ENCODE assay signal across 20 cellular contexts in the genomic region with DNA sequence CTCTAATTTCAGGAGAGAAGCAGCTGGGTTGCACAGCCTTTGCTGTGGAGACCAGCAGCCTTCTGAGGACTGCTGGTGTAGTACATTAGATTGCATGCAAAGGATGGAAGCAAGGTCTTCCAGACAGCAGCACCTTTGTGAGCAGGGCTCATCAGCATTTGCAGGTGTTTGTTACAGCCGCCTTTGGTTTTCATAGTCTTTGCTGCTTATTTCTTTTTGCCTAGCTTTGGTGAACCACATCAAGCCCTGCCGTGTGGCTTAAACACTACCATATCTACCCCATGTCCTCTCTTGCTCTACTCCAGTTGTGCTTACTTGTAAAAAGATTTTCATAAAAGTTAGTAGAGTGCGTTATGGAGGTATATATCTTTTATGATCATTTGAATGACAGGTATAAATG. TPM values are rescaled to one million over a fixed set of nuclear protein-coding genes. Genes with fewer than 3 reads are reported as not detected.
DNase-seq lines count a peak whose midpoint lies in the region; ATAC-seq lines count a peak whose summit lies in the region.
"Had no signal": no experiment of that assay in that cellular context is flagged by ENCODE, and none has a peak within 500 bp of the region (broad histone marks: within the 10 kb centered on the region; RNA-seq: fewer than 3 reads in every experiment).

No MANE protein-coding gene starts in this region.

- DNase-seq in NCI-H2227 (lab: John Stamatoyannopoulos, UW; ENCODE audit: unreplicated experiment): peak; percentile 5
- no peak for DNase-seq in NCI-H2227 treated with DMSO at 0.1 percent for 48 hours (lab: John Stamatoyannopoulos, UW)
- no peak for DNase-seq in activated naive CD4-positive, alpha-beta T cell treated with anti-CD3 and anti-CD28 coated beads, Interleukin-2, amount 10 ng/mL, durations not matched to agents 7 days and 5 days
- DNase-seq in activated naive CD4-positive, alpha-beta T cell treated with anti-CD3 and anti-CD28 coated beads, Interleukin-2, amount 50 U/mL, for 16 hours: no peak
- DNase-seq in naive thymus-derived CD8-positive, alpha-beta T cell: peak in 3 of 10 donors; percentile 4 to 33 (median 26)
- DNase-seq in right cardiac atrium: no peak
- DNase-seq: CD4-positive, CD25-positive, alpha-beta regulatory T cell; CD8-positive, alpha-beta memory T cell; DMS 273 treated with DMSO at 0.1 percent for 48 hours; DMS79; EL; GDM1; H9 had no signal

- peaks cover 49% of the 10 kb centered on the region for H3K36me3 Mint-ChIP-seq in activated naive CD4-positive, alpha-beta T cell treated with anti-CD3 and anti-CD28 coated beads, Interleukin-2, amount 10 ng/mL, durations not matched to agents 7 days and 5 days
- H3K36me3 Mint-ChIP-seq in naive thymus-derived CD8-positive, alpha-beta T cell: peaks cover 0 to 84% (median 16%) of the 10 kb centered on the region in 3 donors

- ATAC-seq in naive thymus-derived CD8-positive, alpha-beta T cell: peak; percentile 30 to 57
- ATAC-seq in right cardiac atrium: no peak
- ATAC-seq: GM12878, GM23338, HCT116 had no signal

- WGBS in right cardiac atrium: 97% methylated on average over 3 of the region's 3 CpGs

- H3K9me3 Mint-ChIP-seq in activated naive CD4-positive, alpha-beta T cell treated with anti-CD3 and anti-CD28 coated beads, Interleukin-2, amount 10 ng/mL, durations not matched to agents 7 days and 5 days: no peaks in the 10 kb centered on the region
- H3K9me3 Mint-ChIP-seq in naive thymus-derived CD8-positive, alpha-beta T cell: no peaks in the 10 kb centered on the region
- H3K9me3 Mint-ChIP-seq: CD8-positive, alpha-beta memory T cell; GM23338 had no signal

- H3K9me3 ChIP-seq in right cardiac atrium (ENCODE audit: control insufficient read depth, low read length): no peaks in the 10 kb centered on the region
- H3K9me3 ChIP-seq: BLaER1 had no signal

- intact Hi-C loops in right cardiac atrium (cut with DNase I): no loop called here

- H3K4me3 ChIP-seq in right cardiac atrium (ENCODE audit: low read length): no peak overlapping the region
- H3K4me3 ChIP-seq: BLaER1, GM12878, GM23338 had no signal

- POLR2A ChIA-PET in naive thymus-derived CD8-positive, alpha-beta T cell (lab: Charles Lee): interaction anchor here (0.6 to 1.2 kb wide), 2 partner anchors 63 to 68 kb away, joined by 3 to 8 read pairs; no protein-coding TSS in a partner anchor

- H3K27me3 Mint-ChIP-seq in activated naive CD4-positive, alpha-beta T cell treated with anti-CD3 and anti-CD28 coated beads, Interleukin-2, amount 10 ng/mL, durations not matched to agents 7 days and 5 days: no peaks in the 10 kb centered on the region
- no peaks in the 10 kb centered on the region for H3K27me3 Mint-ChIP-seq in naive thymus-derived CD8-positive, alpha-beta T cell
- H3K27me3 Mint-ChIP-seq: B cell; CD4-positive, CD25-positive, alpha-beta regulatory T cell had no signal

- no peak overlapping the region for H3K4me3 Mint-ChIP-seq in activated naive CD4-positive, alpha-beta T cell treated with anti-CD3 and anti-CD28 coated beads, Interleukin-2, amount 10 ng/mL, durations not matched to agents 7 days and 5 days
- H3K4me3 Mint-ChIP-seq in naive thymus-derived CD8-positive, alpha-beta T cell: peak overlapping the region in 6 of 10 donors; percentile 19 to 54 (median 34)
- H3K4me3 Mint-ChIP-seq: B cell; CD4-positive, CD25-positive, alpha-beta regulatory T cell; GM23338; H9 had no signal

- H3K4me1 Mint-ChIP-seq in activated naive CD4-positive, alpha-beta T cell treated with anti-CD3 and anti-CD28 coated beads, Interleukin-2, amount 10 ng/mL, durations not matched to agents 7 days and 5 days: peaks cover 17% of the 10 kb centered on the region
- peaks cover 9 to 36% (median 32%) of the 10 kb centered on the region in 4 donors for H3K4me1 Mint-ChIP-seq in naive thymus-derived CD8-positive, alpha-beta T cell
- H3K4me1 Mint-ChIP-seq: CD8-positive, alpha-beta memory T cell; H9 had no signal

- H3K4me1 ChIP-seq in right cardiac atrium (ENCODE audit: control insufficient read depth, insufficient read depth, low read length): no peaks in the 10 kb centered on the region
- H3K4me1 ChIP-seq: BLaER1 had no signal

- CTCF ChIA-PET in activated naive CD4-positive, alpha-beta T cell treated with anti-CD3 and anti-CD28 coated beads, Interleukin-2, amount 10 ng/mL, durations not matched to agents 7 days and 5 days (lab: Charles Lee): no interaction called here

- peak overlapping the region; percentile 56 for H3K27ac Mint-ChIP-seq in activated naive CD4-positive, alpha-beta T cell treated with anti-CD3 and anti-CD28 coated beads, Interleukin-2, amount 10 ng/mL, durations not matched to agents 7 days and 5 days
- peak overlapping the region in 7 of 10 donors; percentile 34 to 83 (median 61) for H3K27ac Mint-ChIP-seq in naive thymus-derived CD8-positive, alpha-beta T cell
- H3K27ac Mint-ChIP-seq: B cell; CD4-positive, CD25-positive, alpha-beta regulatory T cell; CD8-positive, alpha-beta memory T cell; GM23338; H9 had no signal

- no peaks in the 10 kb centered on the region for H3K27me3 ChIP-seq in right cardiac atrium (ENCODE audit: control insufficient read depth, insufficient read depth)
- H3K27me3 ChIP-seq: BLaER1 had no signal

- H3K27ac ChIP-seq in right cardiac atrium (ENCODE audit: low read length): no peak overlapping the region
- H3K27ac ChIP-seq: 22Rv1, BLaER1, C4-2B had no signal

RNA-seq across cellular contexts. Expression of a gene that starts 57.5 kb away (rescaled TPM):
- 10 to 100 TPM; 25.8 to 31.7 TPM for total RNA-seq in naive thymus-derived CD8-positive, alpha-beta T cell
- polyA plus RNA-seq in naive thymus-derived CD8-positive, alpha-beta T cell: 10 to 100 TPM; 12.7 to 13.4 (median 13.2) TPM
- total RNA-seq in right cardiac atrium: 10 to 100 TPM; 13.8 to 16.9 (median 15.2) TPM
- polyA plus RNA-seq in right cardiac atrium: 4.0 TPM

Comparison
In these comparisons a context has a peak if more than half of its experiments do, and no peak if none do; other contexts are left out.
1. ATAC-seq: peak in naive thymus-derived CD8-positive, alpha-beta T cell (2 of 2); none in right cardiac atrium (0 of 2).